In genomic region chr4:15754323-15754722, GRCh38 we compare ENCODE assay signal across 9 cellular contexts. TPM values are rescaled to one million over a fixed set of nuclear protein-coding genes. Genes with fewer than 3 reads are reported as not detected.
A peak's percentile ranks its signal among the peaks of the same experiment; 100 is the strongest.
DNase-seq lines count a peak whose midpoint lies in the region; ATAC-seq and TF ChIP-seq lines count a peak whose summit lies in the region.
"Had no signal": no experiment of that assay in that cellular context is flagged by ENCODE, and none has a peak within 500 bp of the region (broad histone marks: within the 10 kb centered on the region; RNA-seq: fewer than 3 reads in every experiment).

No MANE protein-coding gene starts in this region.

- peak; percentile 46 for ATAC-seq in GM18868 (IDR thresholded peaks at IDR 0.05; ENCODE audit: unreplicated experiment)
- ATAC-seq in natural killer cell, result peak; percentile 20 to 47 (median 32)
- ATAC-seq in HG03025 (IDR thresholded peaks at IDR 0.05; ENCODE audit: low FRiP score, unreplicated experiment), result no peak

- H3K27ac Mint-ChIP-seq in natural killer cell, result peak overlapping the region; percentile 79 to 88
- H3K27ac Mint-ChIP-seq in Calu3 (ENCODE audit: unreplicated experiment), result no peak overlapping the region

- intact Hi-C loops in natural killer cell (cut with micrococcal nuclease), result loop anchor here (10.0 kb wide), 1 partner anchor 750 kb away; the partner anchor contains the start of gene CPEB2
- intact Hi-C loops in Calu3 (cut with micrococcal nuclease; ENCODE audit: unreplicated experiment), result no loop called here

- H3K27me3 Mint-ChIP-seq in natural killer cell (ENCODE audit: low read depth in 2 of 2), result peaks cover 0 to 4% of the 10 kb centered on the region in 2 donors
- H3K27me3 Mint-ChIP-seq in Calu3 (ENCODE audit: unreplicated experiment), result no peaks in the 10 kb centered on the region

- DNase-seq in SKM-1 (lab: John Stamatoyannopoulos, UW; ENCODE audit: unreplicated experiment) (peak; percentile 46), natural killer cell (no peak), islet precursor cell (no peak), ureter (ENCODE audit: low spot score) (no peak), Calu3 (no peak)
- DNase-seq in activated naive CD4-positive, alpha-beta T cell treated with anti-CD3 and anti-CD28 coated beads, Interleukin-2, amount 50 U/mL, for 16 hours, result peak; percentile 38
- DNase-seq: NCI-H2081 had no signal

- H3K4me1 Mint-ChIP-seq in natural killer cell (peaks cover 44 to 45% of the 10 kb centered on the region in 2 donors), Calu3 (ENCODE audit: low read depth, unreplicated experiment) (peaks cover 10% of the 10 kb centered on the region)

- H3K9me3 Mint-ChIP-seq in natural killer cell (peaks cover 0 to 2% of the 10 kb centered on the region in 2 donors), Calu3 (ENCODE audit: low read depth, unreplicated experiment) (peaks cover 4% of the 10 kb centered on the region)

- H3K4me3 Mint-ChIP-seq in natural killer cell (peak overlapping the region; percentile 90), Calu3 (ENCODE audit: low read depth, unreplicated experiment) (no peak overlapping the region)

- CTCF ChIA-PET in Calu3 (lab: Charles Lee), result no interaction called here

- TF ChIP-seq CTCF in natural killer cell (IDR thresholded peaks at IDR 0.05), result no peak
- no peak for TF ChIP-seq CTCF in Calu3 (IDR thresholded peaks at IDR 0.05; ENCODE audit: unreplicated experiment)

- no TSS peak for BruUV-seq in Calu3 (replicated peaks; lab: Mats Ljungman, UMichigan)

- H3K36me3 Mint-ChIP-seq in natural killer cell (no peaks in the 10 kb centered on the region), Calu3 (ENCODE audit: insufficient read depth, unreplicated experiment) (peaks cover 4% of the 10 kb centered on the region)

RNA-seq across cellular contexts. Expression of gene CD38, which starts 23.8 kb away (rescaled TPM):
- total RNA-seq in natural killer cell, result 100 to 1,000 TPM in 1 of 3 donors, 10 to 100 TPM in 2; 91.8 to 124 (median 98.8) TPM
- 2.6 TPM for total RNA-seq in ureter
- 3.4 and 9.4 TPM in 2 replicates for total RNA-seq in Calu3 (2022)

RNA-seq across cellular contexts. Expression of gene BST1, which starts 51.5 kb away (rescaled TPM):
- total RNA-seq in natural killer cell (1 to 10 TPM; 1.8 to 6.4 (median 2.2) TPM), ureter (18.6 TPM), Calu3 (2022) (4.7 and 6.0 TPM in 2 replicates)

Comparison
In these comparisons a context has a peak if more than half of its experiments do, and no peak if none do; other contexts are left out.
1. DNase-seq: peak in SKM-1 (single experiment) and activated naive CD4-positive, alpha-beta T cell treated with anti-CD3 and anti-CD28 coated beads, Interleukin-2, amount 50 U/mL, for 16 hours (single experiment); none in natural killer cell (single experiment), islet precursor cell (single experiment), ureter (single experiment) and Calu3 (single experiment).